In genomic region chr16:48274476-48274875, GRCh38 we compare ENCODE assay signal across 2 cellular contexts.
TF ChIP-seq lines count a peak whose summit lies in the region.

No MANE protein-coding gene starts in this region.

TF ChIP-seq in HEK293, 187 proteins besides CTCF, POLR2A, EP300 and RAD21:
- TF ChIP-seq ZFHX2 (tag by site-specific recombination; conservative IDR thresholded peaks at IDR 0.05) = peak; percentile 37
- TF ChIP-seq EGR2 (tag by site-specific recombination; IDR thresholded peaks at IDR 0.05; ENCODE audit: low read depth) = peak; percentile 68
- no peak for TF ChIP-seq PRDM2 (tag by site-specific recombination; IDR thresholded peaks at IDR 0.05; ENCODE audit: borderline replicate concordance)

TF ChIP-seq in K562, 482 proteins besides CTCF, POLR2A, EP300 and RAD21:
- TF ChIP-seq EGR1 (conservative IDR thresholded peaks at IDR 0.05) = peak; percentile 72
- no peak for TF ChIP-seq SIX5 (IDR thresholded peaks at IDR 0.05; ENCODE audit: borderline replicate concordance in 1 of 2, insufficient read depth in 1 of 2, low read depth in 1 of 2, low read length in 2 of 2)
